8 cellular contexts compared by ENCODE assay signal in the genomic region with DNA sequence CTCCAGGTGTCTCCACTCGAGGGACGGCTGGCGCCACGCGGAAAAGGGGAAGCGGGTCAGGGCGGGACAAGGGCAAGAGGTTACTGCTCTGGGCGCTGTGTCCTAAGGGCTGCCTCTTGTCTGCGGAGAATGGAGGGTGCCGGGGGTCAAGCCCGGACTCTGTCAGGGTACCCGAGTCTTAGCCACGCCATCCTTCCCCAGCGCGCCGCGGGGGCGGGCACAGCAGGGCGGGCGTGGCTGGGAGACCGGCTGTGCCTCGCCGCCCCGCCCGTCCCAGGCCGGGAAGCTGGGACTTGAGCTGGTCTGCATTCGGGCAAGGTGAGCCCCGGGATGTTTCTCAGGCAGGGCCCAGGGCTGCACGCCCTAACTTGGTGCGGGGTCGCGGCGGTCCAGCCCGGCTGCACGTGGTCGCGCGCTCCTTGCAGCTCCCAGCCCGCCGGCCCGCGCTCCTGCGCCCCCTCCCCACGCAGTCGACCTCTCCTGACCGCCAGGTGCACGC. TPM values are rescaled to one million over a fixed set of nuclear protein-coding genes. Genes with fewer than 3 reads are reported as not detected.
DNase-seq lines count a peak whose midpoint lies in the region; ATAC-seq, FAIRE-seq and TF ChIP-seq lines count a peak whose summit lies in the region.

No MANE protein-coding gene starts in this region.

- peaks cover 42% of the 10 kb centered on the region for H3K4me1 ChIP-seq in CD8-positive, alpha-beta T cell (ENCODE audit: insufficient read depth, low read length)
- peaks cover 50% of the 10 kb centered on the region for H3K4me1 ChIP-seq in astrocyte (ENCODE audit: insufficient read depth, low read length)
- H3K4me1 ChIP-seq in suprapubic skin: peaks cover 68% of the 10 kb centered on the region

- no peak overlapping the region for H2AFZ ChIP-seq in astrocyte (ENCODE audit: low read depth, low read length)

- peaks cover 2% of the 10 kb centered on the region for H3K36me3 Mint-ChIP-seq in CD8-positive, alpha-beta T cell
- no peaks in the 10 kb centered on the region for H3K36me3 Mint-ChIP-seq in astrocyte (ENCODE audit: low read depth, unreplicated experiment)

- peaks cover 45% of the 10 kb centered on the region for H3K79me2 ChIP-seq in astrocyte (ENCODE audit: insufficient read depth, low read length)

- TF ChIP-seq EP300 in suprapubic skin (IDR thresholded peaks at IDR 0.05): no peak

- H3K4me2 ChIP-seq in astrocyte (ENCODE audit: low read length): peak overlapping the region; percentile 90

- TF ChIP-seq POLR2A in suprapubic skin (IDR thresholded peaks at IDR 0.05): no peak

- intact Hi-C loops in CD8-positive, alpha-beta T cell (cut with DNase I, micrococcal nuclease): loop anchor here (1.0 to 10.0 kb wide), 10 partner anchors 18 to 1254 kb away; partner anchors contain the start of genes BAHCC1 (in 1 of the 2), CCDC137 (in 1 of the 2), CENPX (in 1 of the 2) and FAAP100 (in 1 of the 2)

- H3K27ac ChIP-seq in CD8-positive, alpha-beta T cell (ENCODE audit: low read depth, low read length): no peak overlapping the region
- H3K27ac ChIP-seq in HL-60 (replicated peaks): no peak overlapping the region
- H3K27ac ChIP-seq in astrocyte (ENCODE audit: low read depth, low read length): no peak overlapping the region
- H3K27ac ChIP-seq in suprapubic skin: peak overlapping the region; percentile 71

- peak overlapping the region; percentile 60 for H3K4me3 ChIP-seq in CD8-positive, alpha-beta T cell (ENCODE audit: low read depth, low read length)
- H3K4me3 ChIP-seq in HL-60 (replicated peaks; ENCODE audit: insufficient read depth, low read length) (peak overlapping the region; percentile 45), astrocyte (ENCODE audit: insufficient read depth, low read depth, low read length) (peak overlapping the region; percentile 44), suprapubic skin (peak overlapping the region; percentile 70)

- H3K9ac ChIP-seq in astrocyte (ENCODE audit: low read length): peak overlapping the region; percentile 43

- FAIRE-seq in astrocyte (lab: Jason Lieb, UNC): no peak

- H3K27me3 Mint-ChIP-seq in CD8-positive, alpha-beta T cell (ENCODE audit: low read depth): peaks cover 2% of the 10 kb centered on the region
- H3K27me3 Mint-ChIP-seq in astrocyte (ENCODE audit: low read depth, unreplicated experiment): no peaks in the 10 kb centered on the region

- WGBS in suprapubic skin: no CpG with 5 or more reads among the region's 47 CpGs

- no peak for TF ChIP-seq CTCF in CD8-positive, alpha-beta T cell (IDR thresholded peaks at IDR 0.05)
- TF ChIP-seq CTCF in HL-60 (IDR thresholded peaks at IDR 0.05; ENCODE audit: insufficient read depth, low read length): no peak
- TF ChIP-seq CTCF in astrocyte (IDR thresholded peaks at IDR 0.05; ENCODE audit: insufficient read depth, low read depth, low read length): no peak
- TF ChIP-seq CTCF in suprapubic skin (IDR thresholded peaks at IDR 0.05): no peak

- no peak for ATAC-seq in CD8-positive, alpha-beta T cell
- ATAC-seq in HG02870 (IDR thresholded peaks at IDR 0.05; ENCODE audit: unreplicated experiment) (no peak), HG03045 (IDR thresholded peaks at IDR 0.05; ENCODE audit: unreplicated experiment) (no peak), HG03571 (IDR thresholded peaks at IDR 0.05; ENCODE audit: unreplicated experiment) (no peak)

- no peaks in the 10 kb centered on the region for H3K36me3 ChIP-seq in CD8-positive, alpha-beta T cell (ENCODE audit: insufficient read depth, low read length)
- H3K36me3 ChIP-seq in astrocyte (ENCODE audit: insufficient read depth, low read length) (no peaks in the 10 kb centered on the region), suprapubic skin (no peaks in the 10 kb centered on the region)

- H3K4me3 Mint-ChIP-seq in CD8-positive, alpha-beta T cell: peak overlapping the region; percentile 70
- peak overlapping the region; percentile 82 for H3K4me3 Mint-ChIP-seq in astrocyte (ENCODE audit: unreplicated experiment)

- H3K27ac Mint-ChIP-seq in CD8-positive, alpha-beta T cell: no peak overlapping the region
- no peak overlapping the region for H3K27ac Mint-ChIP-seq in astrocyte (ENCODE audit: unreplicated experiment)

- CTCF ChIA-PET in CD8-positive, alpha-beta T cell (lab: Charles Lee): interaction anchor here (0.8 to 2.8 kb wide), 10 partner anchors 10 to 85 kb away, joined by 3 to 24 read pairs (median 4); partner anchors contain the start of gene FAAP100

- H3K9me3 Mint-ChIP-seq in CD8-positive, alpha-beta T cell: no peaks in the 10 kb centered on the region
- no peaks in the 10 kb centered on the region for H3K9me3 Mint-ChIP-seq in astrocyte (ENCODE audit: unreplicated experiment)

- no peak for DNase-seq in CD8-positive, alpha-beta T cell
- DNase-seq in HL-60 (ENCODE audit: low read depth in 1 of 2, low spot score in 1 of 2) (peak in 1 of 2 experiments; percentile 43), astrocyte (ENCODE audit: low read depth) (no peak), iris pigment epithelial cell (ENCODE audit: low read depth) (peak; percentile 25), suprapubic skin (ENCODE audit: low spot score in 2 of 2) (peak in 1 of 2 donors; percentile 78)

- no peaks in the 10 kb centered on the region for H3K9me3 ChIP-seq in CD8-positive, alpha-beta T cell (ENCODE audit: low read length)
- H3K9me3 ChIP-seq in astrocyte (ENCODE audit: insufficient read depth, low read depth, low read length) (no peaks in the 10 kb centered on the region), suprapubic skin (no peaks in the 10 kb centered on the region)

- H3K27me3 ChIP-seq in CD8-positive, alpha-beta T cell (ENCODE audit: insufficient read depth, low read length): no peaks in the 10 kb centered on the region
- H3K27me3 ChIP-seq in HL-60 (ENCODE audit: insufficient read depth, poor library complexity, severe bottlenecking) (peaks cover 7% of the 10 kb centered on the region), astrocyte (ENCODE audit: insufficient read depth, low read length) (peaks cover 2% of the 10 kb centered on the region), suprapubic skin (peaks cover 6% of the 10 kb centered on the region)

- peaks cover 30% of the 10 kb centered on the region for H3K4me1 Mint-ChIP-seq in CD8-positive, alpha-beta T cell (ENCODE audit: low read depth)
- peaks cover 14% of the 10 kb centered on the region for H3K4me1 Mint-ChIP-seq in astrocyte (ENCODE audit: low read depth, unreplicated experiment)

- POLR2A ChIA-PET in CD8-positive, alpha-beta T cell (lab: Charles Lee): interaction anchor here (1.2 to 2.7 kb wide), 3 partner anchors 10 to 35 kb away, joined by 3 to 18 read pairs (median 10); partner anchors contain the start of gene FAAP100

- H4K20me1 ChIP-seq in astrocyte (ENCODE audit: insufficient read depth, low read length): peaks cover 51% of the 10 kb centered on the region

RNA-seq across cellular contexts. Expression of gene ACTG1, which starts 6.2 kb away (rescaled TPM):
- total RNA-seq in CD8-positive, alpha-beta T cell: 1,000 to 10,000 TPM; 1,370 to 1,375 TPM
- total RNA-seq in astrocyte: 7,049 and 7,369 TPM in 2 replicates
- 1,000 to 10,000 TPM; 2,659 to 6,485 (median 4,163) TPM for total RNA-seq in suprapubic skin

RNA-seq across cellular contexts. Expression of gene FSCN2, which starts 9.3 kb away (rescaled TPM):
- total RNA-seq in CD8-positive, alpha-beta T cell: under 1 TPM; 0.36 to 0.38 TPM
- total RNA-seq in astrocyte: 5.6 and 8.0 TPM in 2 replicates
- total RNA-seq in suprapubic skin: 1 to 10 TPM in 3 of 4 donors, under 1 TPM in 1; 0.52 to 4.7 (median 3.3) TPM

RNA-seq across cellular contexts. Expression of gene FAAP100, which starts 33.3 kb away (rescaled TPM):
- 10 to 100 TPM; 21.7 to 23.5 TPM for total RNA-seq in CD8-positive, alpha-beta T cell
- total RNA-seq in astrocyte (35.8 and 38.9 TPM in 2 replicates), suprapubic skin (10 to 100 TPM; 33.0 to 44.2 (median 37.7) TPM)
